Comparison of ENCODE assay signal across 3 cellular contexts in genomic region chr6:76162811-76163210, GRCh38.
"Had no signal": no experiment of that assay in that cellular context is flagged by ENCODE, and none has a peak within 500 bp of the region (broad histone marks: within the 10 kb centered on the region; RNA-seq: fewer than 3 reads in every experiment).

No MANE protein-coding gene starts in this region.

- H3K4me3 ChIP-seq: GM12878 had no signal

- DNase-seq: GDM1, GF-D8 had no signal
